In the genomic region with DNA sequence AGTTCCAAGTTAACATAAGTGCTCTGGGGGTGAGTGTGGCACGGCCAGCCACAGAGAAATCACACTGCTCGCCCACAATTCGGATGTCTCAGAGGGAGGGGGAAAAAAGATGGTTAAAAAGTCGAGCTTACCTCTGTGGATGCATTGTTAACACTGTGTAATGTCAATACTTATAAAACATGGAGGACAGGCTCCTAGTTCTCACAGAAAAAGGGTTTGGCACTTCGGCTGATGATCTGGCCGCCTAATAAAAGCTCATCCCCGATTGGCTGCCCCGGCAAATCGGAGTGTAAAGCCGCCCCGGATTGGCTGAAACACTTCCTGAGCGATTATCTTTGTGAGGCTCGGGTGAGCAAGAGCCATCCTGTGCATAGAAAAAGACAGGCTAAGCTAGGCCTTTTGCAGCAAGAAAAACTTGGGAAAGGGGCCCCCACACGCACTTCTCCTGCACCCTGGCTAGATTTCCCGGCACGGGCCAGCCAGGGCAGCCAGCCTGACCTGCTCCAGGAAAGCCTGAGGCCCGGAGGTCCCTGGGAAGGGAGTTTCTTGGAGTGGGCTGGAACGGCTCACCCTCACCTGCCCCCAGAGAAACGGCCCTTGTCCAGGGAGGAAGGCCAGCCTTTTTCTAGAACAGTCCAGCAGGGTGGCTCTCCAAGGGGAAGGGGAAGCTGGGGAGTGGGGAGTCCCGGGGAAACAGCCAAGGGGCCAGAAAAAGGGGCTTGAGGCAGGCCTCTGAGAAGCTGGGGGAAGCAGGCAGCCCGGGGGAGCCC, we compare ENCODE assay signal across 8 cellular contexts.
DNase-seq lines count a peak whose midpoint lies in the region; ATAC-seq and TF ChIP-seq lines count a peak whose summit lies in the region.

A gene (minus strand): TSS at position 174 of the 770 bp plus-strand sequence. CDS start 29 bp downstream, at position 145.

- H3K27ac ChIP-seq in skin epidermis = peak within 1 kb of the TSS; percentile 71 to 100 (median 98)

- peak; percentile 45 for TF ChIP-seq POLR2A in GM18505 (IDR thresholded peaks at IDR 0.05; ENCODE audit: borderline replicate concordance, extremely low read depth, insufficient read depth, insufficient read length)

- DNase-seq in NCI-H345 treated with DMSO at 0.1 percent for 48 hours (lab: John Stamatoyannopoulos, UW; ENCODE audit: unreplicated experiment) (peak; percentile 93), T47D (ENCODE audit: low read depth in 1 of 2, low spot score in 1 of 2) (peak; percentile 72 to 98), iPS-NIHi11 (ENCODE audit: low spot score) (peak; percentile 84)

- no peak for TF ChIP-seq CTCF in WI38 (IDR thresholded peaks at IDR 0.05; ENCODE audit: low read depth, low read length)

- H3K4me3 ChIP-seq in WI38 (ENCODE audit: low read depth, low read length) (peak within 1 kb of the TSS; percentile 52), skin epidermis (peak within 1 kb of the TSS; percentile 0 to 27 (median 8))

- in situ Hi-C loops in T47D (cut with HindIII; ENCODE audit: low pct_unique_long_range_greater_than_20kb, low sequenced_read_pairs) = no loop called here

- ATAC-seq in GM18505 (IDR thresholded peaks at IDR 0.05; ENCODE audit: unreplicated experiment) (peak; percentile 46), HG03175 (IDR thresholded peaks at IDR 0.05; ENCODE audit: unreplicated experiment) (peak; percentile 61), HG03469 (IDR thresholded peaks at IDR 0.05; ENCODE audit: unreplicated experiment) (no peak)
